ENCODE assay signal across 1 cellular context in the genomic region with DNA sequence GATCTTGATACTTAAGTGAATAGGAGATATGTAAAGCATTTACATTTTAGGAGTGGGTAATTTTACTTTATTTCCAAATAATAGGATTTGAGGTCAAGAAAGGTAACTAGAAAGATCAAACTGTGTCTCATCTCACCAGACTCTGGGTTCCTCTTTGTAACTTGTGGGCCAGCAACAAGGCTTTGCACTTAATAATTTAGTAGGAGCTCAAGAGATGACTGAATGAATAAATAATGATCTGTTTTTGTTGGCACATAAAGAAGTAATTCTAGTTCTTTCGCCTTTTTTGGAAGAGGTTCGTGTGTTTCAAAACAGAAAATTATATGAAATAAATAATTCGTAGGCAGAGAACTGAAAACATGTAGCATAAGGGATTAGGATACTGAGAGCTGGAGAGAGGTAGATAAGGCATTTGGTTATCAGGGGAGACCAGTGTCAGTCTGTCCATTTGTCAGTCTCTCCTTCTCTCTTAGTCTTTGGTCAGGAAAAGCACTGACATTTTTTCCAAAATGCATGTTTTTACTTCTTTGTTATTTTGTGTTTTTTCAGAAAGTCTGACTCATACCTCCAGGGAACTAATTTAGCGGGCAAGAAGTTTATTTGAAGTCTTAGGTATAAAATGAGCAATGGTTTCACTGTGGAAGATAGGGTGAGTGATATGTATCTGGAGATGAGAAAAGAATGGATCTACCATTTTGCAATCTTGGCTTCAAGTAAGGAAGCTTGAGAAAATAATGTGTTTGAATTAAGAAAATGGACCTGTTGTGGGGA.
A peak's percentile ranks its signal among the peaks of the same experiment; 100 is the strongest.
TF ChIP-seq lines count a peak whose summit lies in the region.

No MANE protein-coding gene starts in this region.

TF ChIP-seq in GM12878, 131 proteins besides CTCF, POLR2A, EP300 and RAD21 (continued from another document):
- TF ChIP-seq, protein P1, sequence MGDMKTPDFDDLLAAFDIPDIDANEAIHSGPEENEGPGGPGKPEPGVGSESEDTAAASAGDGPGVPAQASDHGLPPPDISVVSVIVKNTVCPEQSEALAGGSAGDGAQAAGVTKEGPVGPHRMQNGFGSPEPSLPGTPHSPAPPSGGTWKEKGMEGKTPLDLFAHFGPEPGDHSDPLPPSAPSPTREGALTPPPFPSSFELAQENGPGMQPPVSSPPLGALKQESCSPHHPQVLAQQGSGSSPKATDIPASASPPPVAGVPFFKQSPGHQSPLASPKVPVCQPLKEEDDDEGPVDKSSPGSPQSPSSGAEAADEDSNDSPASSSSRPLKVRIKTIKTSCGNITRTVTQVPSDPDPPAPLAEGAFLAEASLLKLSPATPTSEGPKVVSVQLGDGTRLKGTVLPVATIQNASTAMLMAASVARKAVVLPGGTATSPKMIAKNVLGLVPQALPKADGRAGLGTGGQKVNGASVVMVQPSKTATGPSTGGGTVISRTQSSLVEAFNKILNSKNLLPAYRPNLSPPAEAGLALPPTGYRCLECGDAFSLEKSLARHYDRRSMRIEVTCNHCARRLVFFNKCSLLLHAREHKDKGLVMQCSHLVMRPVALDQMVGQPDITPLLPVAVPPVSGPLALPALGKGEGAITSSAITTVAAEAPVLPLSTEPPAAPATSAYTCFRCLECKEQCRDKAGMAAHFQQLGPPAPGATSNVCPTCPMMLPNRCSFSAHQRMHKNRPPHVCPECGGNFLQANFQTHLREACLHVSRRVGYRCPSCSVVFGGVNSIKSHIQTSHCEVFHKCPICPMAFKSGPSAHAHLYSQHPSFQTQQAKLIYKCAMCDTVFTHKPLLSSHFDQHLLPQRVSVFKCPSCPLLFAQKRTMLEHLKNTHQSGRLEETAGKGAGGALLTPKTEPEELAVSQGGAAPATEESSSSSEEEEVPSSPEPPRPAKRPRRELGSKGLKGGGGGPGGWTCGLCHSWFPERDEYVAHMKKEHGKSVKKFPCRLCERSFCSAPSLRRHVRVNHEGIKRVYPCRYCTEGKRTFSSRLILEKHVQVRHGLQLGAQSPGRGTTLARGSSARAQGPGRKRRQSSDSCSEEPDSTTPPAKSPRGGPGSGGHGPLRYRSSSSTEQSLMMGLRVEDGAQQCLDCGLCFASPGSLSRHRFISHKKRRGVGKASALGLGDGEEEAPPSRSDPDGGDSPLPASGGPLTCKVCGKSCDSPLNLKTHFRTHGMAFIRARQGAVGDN (IDR thresholded peaks at IDR 0.05): 0 out of 2 replicates have a peak, but pooled peaks have one; percentile 26
- TF ChIP-seq EZH2 (IDR thresholded peaks at IDR 0.05; ENCODE audit: borderline replicate concordance, control insufficient read depth, low read depth, low read length) (no peak), CEBPB (IDR thresholded peaks at IDR 0.05; ENCODE audit: borderline replicate concordance in 1 of 2, low read depth in 2 of 2, low read length in 2 of 2) (no peak), HDAC6 (IDR thresholded peaks at IDR 0.05; ENCODE audit: unreplicated experiment) (no peak), POLR2AphosphoS2 (IDR thresholded peaks at IDR 0.05; ENCODE audit: low read depth, low read length) (no peak), ZNF207 (IDR thresholded peaks at IDR 0.05; ENCODE audit: borderline replicate concordance) (no peak), SREBF1 (IDR thresholded peaks at IDR 0.05; ENCODE audit: low read length) (no peak), IRF4 (IDR thresholded peaks at IDR 0.05; ENCODE audit: low read depth, low read length) (no peak), IKZF2 (IDR thresholded peaks at IDR 0.05) (peak in 1 of 2 experiments; percentile 47; a peak in 2 of 4 replicates), TAF1 (IDR thresholded peaks at IDR 0.05; ENCODE audit: borderline replicate concordance, low read depth, low read length) (no peak), GABPA (IDR thresholded peaks at IDR 0.05; ENCODE audit: low read depth) (no peak), MTA2 (IDR thresholded peaks at IDR 0.05; ENCODE audit: low read depth) (peak; percentile 50), ETV6 (conservative IDR thresholded peaks at IDR 0.05 in 1 of 2, IDR thresholded peaks at IDR 0.05 in 1 of 2; ENCODE audit: borderline replicate concordance in 1 of 2, low read depth in 1 of 2) (no peak), JUNB (IDR thresholded peaks at IDR 0.05) (peak; percentile 27; the same call in 1 of the 2 replicates), CBX3 (IDR thresholded peaks at IDR 0.05; ENCODE audit: borderline replicate concordance, low read depth) (no peak), NR2C2 (IDR thresholded peaks at IDR 0.05; ENCODE audit: borderline replicate concordance, control insufficient read depth, insufficient read length, low read depth) (no peak)
- TF ChIP-seq, protein P2, sequence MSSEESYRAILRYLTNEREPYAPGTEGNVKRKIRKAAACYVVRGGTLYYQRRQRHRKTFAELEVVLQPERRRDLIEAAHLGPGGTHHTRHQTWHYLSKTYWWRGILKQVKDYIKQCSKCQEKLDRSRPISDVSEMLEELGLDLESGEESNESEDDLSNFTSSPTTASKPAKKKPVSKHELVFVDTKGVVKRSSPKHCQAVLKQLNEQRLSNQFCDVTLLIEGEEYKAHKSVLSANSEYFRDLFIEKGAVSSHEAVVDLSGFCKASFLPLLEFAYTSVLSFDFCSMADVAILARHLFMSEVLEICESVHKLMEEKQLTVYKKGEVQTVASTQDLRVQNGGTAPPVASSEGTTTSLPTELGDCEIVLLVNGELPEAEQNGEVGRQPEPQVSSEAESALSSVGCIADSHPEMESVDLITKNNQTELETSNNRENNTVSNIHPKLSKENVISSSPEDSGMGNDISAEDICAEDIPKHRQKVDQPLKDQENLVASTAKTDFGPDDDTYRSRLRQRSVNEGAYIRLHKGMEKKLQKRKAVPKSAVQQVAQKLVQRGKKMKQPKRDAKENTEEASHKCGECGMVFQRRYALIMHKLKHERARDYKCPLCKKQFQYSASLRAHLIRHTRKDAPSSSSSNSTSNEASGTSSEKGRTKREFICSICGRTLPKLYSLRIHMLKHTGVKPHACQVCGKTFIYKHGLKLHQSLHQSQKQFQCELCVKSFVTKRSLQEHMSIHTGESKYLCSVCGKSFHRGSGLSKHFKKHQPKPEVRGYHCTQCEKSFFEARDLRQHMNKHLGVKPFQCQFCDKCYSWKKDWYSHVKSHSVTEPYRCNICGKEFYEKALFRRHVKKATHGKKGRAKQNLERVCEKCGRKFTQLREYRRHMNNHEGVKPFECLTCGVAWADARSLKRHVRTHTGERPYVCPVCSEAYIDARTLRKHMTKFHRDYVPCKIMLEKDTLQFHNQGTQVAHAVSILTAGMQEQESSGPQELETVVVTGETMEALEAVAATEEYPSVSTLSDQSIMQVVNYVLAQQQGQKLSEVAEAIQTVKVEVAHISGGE (CRISPR knock-in tag; IDR thresholded peaks at IDR 0.05): no peak
- TF ChIP-seq, protein P3, sequence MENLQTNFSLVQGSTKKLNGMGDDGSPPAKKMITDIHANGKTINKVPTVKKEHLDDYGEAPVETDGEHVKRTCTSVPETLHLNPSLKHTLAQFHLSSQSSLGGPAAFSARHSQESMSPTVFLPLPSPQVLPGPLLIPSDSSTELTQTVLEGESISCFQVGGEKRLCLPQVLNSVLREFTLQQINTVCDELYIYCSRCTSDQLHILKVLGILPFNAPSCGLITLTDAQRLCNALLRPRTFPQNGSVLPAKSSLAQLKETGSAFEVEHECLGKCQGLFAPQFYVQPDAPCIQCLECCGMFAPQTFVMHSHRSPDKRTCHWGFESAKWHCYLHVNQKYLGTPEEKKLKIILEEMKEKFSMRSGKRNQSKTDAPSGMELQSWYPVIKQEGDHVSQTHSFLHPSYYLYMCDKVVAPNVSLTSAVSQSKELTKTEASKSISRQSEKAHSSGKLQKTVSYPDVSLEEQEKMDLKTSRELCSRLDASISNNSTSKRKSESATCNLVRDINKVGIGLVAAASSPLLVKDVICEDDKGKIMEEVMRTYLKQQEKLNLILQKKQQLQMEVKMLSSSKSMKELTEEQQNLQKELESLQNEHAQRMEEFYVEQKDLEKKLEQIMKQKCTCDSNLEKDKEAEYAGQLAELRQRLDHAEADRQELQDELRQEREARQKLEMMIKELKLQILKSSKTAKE (IDR thresholded peaks at IDR 0.05; ENCODE audit: low read depth, poor library complexity, severe bottlenecking): no peak
- TF ChIP-seq, protein P4, sequence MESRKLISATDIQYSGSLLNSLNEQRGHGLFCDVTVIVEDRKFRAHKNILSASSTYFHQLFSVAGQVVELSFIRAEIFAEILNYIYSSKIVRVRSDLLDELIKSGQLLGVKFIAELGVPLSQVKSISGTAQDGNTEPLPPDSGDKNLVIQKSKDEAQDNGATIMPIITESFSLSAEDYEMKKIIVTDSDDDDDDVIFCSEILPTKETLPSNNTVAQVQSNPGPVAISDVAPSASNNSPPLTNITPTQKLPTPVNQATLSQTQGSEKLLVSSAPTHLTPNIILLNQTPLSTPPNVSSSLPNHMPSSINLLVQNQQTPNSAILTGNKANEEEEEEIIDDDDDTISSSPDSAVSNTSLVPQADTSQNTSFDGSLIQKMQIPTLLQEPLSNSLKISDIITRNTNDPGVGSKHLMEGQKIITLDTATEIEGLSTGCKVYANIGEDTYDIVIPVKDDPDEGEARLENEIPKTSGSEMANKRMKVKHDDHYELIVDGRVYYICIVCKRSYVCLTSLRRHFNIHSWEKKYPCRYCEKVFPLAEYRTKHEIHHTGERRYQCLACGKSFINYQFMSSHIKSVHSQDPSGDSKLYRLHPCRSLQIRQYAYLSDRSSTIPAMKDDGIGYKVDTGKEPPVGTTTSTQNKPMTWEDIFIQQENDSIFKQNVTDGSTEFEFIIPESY (IDR thresholded peaks at IDR 0.05): no peak
- TF ChIP-seq, protein P5, sequence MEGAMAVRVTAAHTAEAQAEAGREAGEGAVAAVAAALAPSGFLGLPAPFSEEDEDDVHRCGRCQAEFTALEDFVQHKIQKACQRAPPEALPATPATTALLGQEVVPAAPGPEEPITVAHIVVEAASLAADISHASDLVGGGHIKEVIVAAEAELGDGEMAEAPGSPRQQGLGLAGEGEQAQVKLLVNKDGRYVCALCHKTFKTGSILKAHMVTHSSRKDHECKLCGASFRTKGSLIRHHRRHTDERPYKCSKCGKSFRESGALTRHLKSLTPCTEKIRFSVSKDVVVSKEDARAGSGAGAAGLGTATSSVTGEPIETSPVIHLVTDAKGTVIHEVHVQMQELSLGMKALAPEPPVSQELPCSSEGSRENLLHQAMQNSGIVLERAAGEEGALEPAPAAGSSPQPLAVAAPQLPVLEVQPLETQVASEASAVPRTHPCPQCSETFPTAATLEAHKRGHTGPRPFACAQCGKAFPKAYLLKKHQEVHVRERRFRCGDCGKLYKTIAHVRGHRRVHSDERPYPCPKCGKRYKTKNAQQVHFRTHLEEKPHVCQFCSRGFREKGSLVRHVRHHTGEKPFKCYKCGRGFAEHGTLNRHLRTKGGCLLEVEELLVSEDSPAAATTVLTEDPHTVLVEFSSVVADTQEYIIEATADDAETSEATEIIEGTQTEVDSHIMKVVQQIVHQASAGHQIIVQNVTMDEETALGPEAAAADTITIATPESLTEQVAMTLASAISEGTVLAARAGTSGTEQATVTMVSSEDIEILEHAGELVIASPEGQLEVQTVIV (IDR thresholded peaks at IDR 0.05; ENCODE audit: borderline replicate concordance, partially characterized antibody): no peak
- TF ChIP-seq, protein P6, sequence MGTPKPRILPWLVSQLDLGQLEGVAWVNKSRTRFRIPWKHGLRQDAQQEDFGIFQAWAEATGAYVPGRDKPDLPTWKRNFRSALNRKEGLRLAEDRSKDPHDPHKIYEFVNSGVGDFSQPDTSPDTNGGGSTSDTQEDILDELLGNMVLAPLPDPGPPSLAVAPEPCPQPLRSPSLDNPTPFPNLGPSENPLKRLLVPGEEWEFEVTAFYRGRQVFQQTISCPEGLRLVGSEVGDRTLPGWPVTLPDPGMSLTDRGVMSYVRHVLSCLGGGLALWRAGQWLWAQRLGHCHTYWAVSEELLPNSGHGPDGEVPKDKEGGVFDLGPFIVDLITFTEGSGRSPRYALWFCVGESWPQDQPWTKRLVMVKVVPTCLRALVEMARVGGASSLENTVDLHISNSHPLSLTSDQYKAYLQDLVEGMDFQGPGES (IDR thresholded peaks at IDR 0.05): no peak
- TF ChIP-seq, protein P7, sequence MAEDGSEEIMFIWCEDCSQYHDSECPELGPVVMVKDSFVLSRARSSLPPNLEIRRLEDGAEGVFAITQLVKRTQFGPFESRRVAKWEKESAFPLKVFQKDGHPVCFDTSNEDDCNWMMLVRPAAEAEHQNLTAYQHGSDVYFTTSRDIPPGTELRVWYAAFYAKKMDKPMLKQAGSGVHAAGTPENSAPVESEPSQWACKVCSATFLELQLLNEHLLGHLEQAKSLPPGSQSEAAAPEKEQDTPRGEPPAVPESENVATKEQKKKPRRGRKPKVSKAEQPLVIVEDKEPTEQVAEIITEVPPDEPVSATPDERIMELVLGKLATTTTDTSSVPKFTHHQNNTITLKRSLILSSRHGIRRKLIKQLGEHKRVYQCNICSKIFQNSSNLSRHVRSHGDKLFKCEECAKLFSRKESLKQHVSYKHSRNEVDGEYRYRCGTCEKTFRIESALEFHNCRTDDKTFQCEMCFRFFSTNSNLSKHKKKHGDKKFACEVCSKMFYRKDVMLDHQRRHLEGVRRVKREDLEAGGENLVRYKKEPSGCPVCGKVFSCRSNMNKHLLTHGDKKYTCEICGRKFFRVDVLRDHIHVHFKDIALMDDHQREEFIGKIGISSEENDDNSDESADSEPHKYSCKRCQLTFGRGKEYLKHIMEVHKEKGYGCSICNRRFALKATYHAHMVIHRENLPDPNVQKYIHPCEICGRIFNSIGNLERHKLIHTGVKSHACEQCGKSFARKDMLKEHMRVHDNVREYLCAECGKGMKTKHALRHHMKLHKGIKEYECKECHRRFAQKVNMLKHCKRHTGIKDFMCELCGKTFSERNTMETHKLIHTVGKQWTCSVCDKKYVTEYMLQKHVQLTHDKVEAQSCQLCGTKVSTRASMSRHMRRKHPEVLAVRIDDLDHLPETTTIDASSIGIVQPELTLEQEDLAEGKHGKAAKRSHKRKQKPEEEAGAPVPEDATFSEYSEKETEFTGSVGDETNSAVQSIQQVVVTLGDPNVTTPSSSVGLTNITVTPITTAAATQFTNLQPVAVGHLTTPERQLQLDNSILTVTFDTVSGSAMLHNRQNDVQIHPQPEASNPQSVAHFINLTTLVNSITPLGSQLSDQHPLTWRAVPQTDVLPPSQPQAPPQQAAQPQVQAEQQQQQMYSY (CRISPR knock-in tag; IDR thresholded peaks at IDR 0.05): no peak
